In genomic region chr15:74870496-74871213, GRCh38 we compare ENCODE assay signal across 8 cellular contexts. TPM values are rescaled to one million over a fixed set of nuclear protein-coding genes. Genes with fewer than 3 reads are reported as not detected.
A peak's percentile ranks its signal among the peaks of the same experiment; 100 is the strongest.
DNase-seq lines count a peak whose midpoint lies in the region; ATAC-seq, FAIRE-seq and TF ChIP-seq lines count a peak whose summit lies in the region.

No MANE protein-coding gene starts in this region.

- TF ChIP-seq POLR2A in K562 (conservative IDR thresholded peaks at IDR 0.05): no peak

- peaks cover 10% of the 10 kb centered on the region; the same call in 1 of the 2 replicates for H4K20me1 ChIP-seq in K562 (replicated peaks; ENCODE audit: control insufficient read depth, insufficient read depth, low read length)

- no peak for FAIRE-seq in K562 (lab: Jason Lieb, UNC)

- CTCF ChIA-PET in A673 (lab: Charles Lee) (interaction anchor here (0.6 to 1.4 kb wide), 2 partner anchors 31 to 106 kb away, joined by 3 to 4 read pairs; no protein-coding TSS in a partner anchor), K562 (lab: Yijun Ruan, JAX; ENCODE audit: low intra/inter-chr PET ratio) (no interaction called here), HEK293T (lab: Yijun Ruan, JAX) (interaction anchor here (0.9 kb wide), 2 partner anchors 31 to 80 kb away, joined by 4 read pairs; no protein-coding TSS in a partner anchor)

- intact Hi-C loops in A673 (cut with micrococcal nuclease; ENCODE audit: unreplicated experiment): no loop called here
- intact Hi-C loops in K562 (cut with micrococcal nuclease): no loop called here

- H3K36me3 ChIP-seq in A673 (ENCODE audit: insufficient read depth, low read length, poor library complexity, severe bottlenecking) (peaks cover 14% of the 10 kb centered on the region), K562 (ENCODE audit: control insufficient read depth, insufficient read depth, low read length) (peaks cover 36% of the 10 kb centered on the region), muscle layer of colon (ENCODE audit: insufficient read depth, low read length) (peaks cover 8% of the 10 kb centered on the region)

- H3K4me3 ChIP-seq in A673 (ENCODE audit: low read depth, low read length, poor library complexity, severe bottlenecking) (peak overlapping the region; percentile 7), K562 (no peak overlapping the region), muscle layer of colon (ENCODE audit: low read depth in 1 of 2, low read length in 2 of 2) (no peak overlapping the region)

- BruUV-seq in A673 (replicated peaks; lab: Mats Ljungman, UMichigan): TSS peak; percentile 77
- BruUV-seq in K562 (replicated peaks; lab: Mats Ljungman, UMichigan): no TSS peak

- peak overlapping the region; percentile 1 to 2; a peak in 1 of 4 replicates for H3K9ac ChIP-seq in K562 (ENCODE audit: insufficient read depth in 1 of 2, low read depth in 2 of 2, low read length in 2 of 2)
- H3K9ac ChIP-seq in muscle layer of colon (ENCODE audit: low read length): no peak overlapping the region

- TF ChIP-seq CTCF in A673 (conservative IDR thresholded peaks at IDR 0.05; ENCODE audit: low read depth, low read length) (no peak), K562 (IDR thresholded peaks at IDR 0.05 in 2 of 3, conservative IDR thresholded peaks at IDR 0.05 in 1 of 3; ENCODE audit: insufficient read depth in 2 of 3, low read depth in 1 of 3, low read length in 3 of 3) (no peak)

- H3K27ac ChIP-seq in A673 (ENCODE audit: low read depth, low read length, poor library complexity, severe bottlenecking) (peak overlapping the region; percentile 69), K562 (ENCODE audit: extremely low read depth, low read depth, low read length) (no peak overlapping the region), muscle layer of colon (ENCODE audit: low read depth, low read length) (peak overlapping the region; percentile 9)

- in situ Hi-C loops in K562 (cut with MboI): no loop called here

- no peak for TF ChIP-seq EP300 in K562 (IDR thresholded peaks at IDR 0.05; ENCODE audit: low read length)

- H2AFZ ChIP-seq in K562 (ENCODE audit: low read depth, low read length): no peak overlapping the region

- H3K9me3 ChIP-seq in A673 (ENCODE audit: low read depth, low read length, poor library complexity, severe bottlenecking) (peaks cover 9% of the 10 kb centered on the region), K562 (replicated peaks; ENCODE audit: control insufficient read depth, insufficient read depth, low read depth, low read length) (no peaks in the 10 kb centered on the region; the same call in 1 of the 2 replicates), muscle layer of colon (ENCODE audit: low read length) (no peaks in the 10 kb centered on the region)

- peaks cover 67% of the 10 kb centered on the region for H3K79me2 ChIP-seq in K562 (ENCODE audit: control insufficient read depth, insufficient read depth, low read length)

- 0 out of 2 replicates have a peak overlapping the region, but pooled peaks have one; percentile 7 for H3K4me2 ChIP-seq in K562 (ENCODE audit: insufficient read depth, low read length)

- H3K4me1 ChIP-seq in A673 (ENCODE audit: insufficient read depth, low read length, poor library complexity, severe bottlenecking): peaks cover 32% of the 10 kb centered on the region
- H3K4me1 ChIP-seq in K562 (replicated peaks in 1 of 2; ENCODE audit: control insufficient read depth in 2 of 2, insufficient read depth in 2 of 2, low read length in 2 of 2): peaks cover 19 to 22% of the 10 kb centered on the region in 2 experiments; a peak in 4 of 5 replicates
- H3K4me1 ChIP-seq in muscle layer of colon (ENCODE audit: insufficient read depth, low read length): peaks cover 36% of the 10 kb centered on the region

- 81% methylated on average over 6 of the region's 6 CpGs for WGBS in K562 (ENCODE audit: insufficient coverage, low coverage, missing lambda C conversion rate)

- ATAC-seq in HG02610 (IDR thresholded peaks at IDR 0.05; ENCODE audit: unreplicated experiment) (peak; percentile 2), K562 (no peak)

- TF ChIP-seq RAD21 in K562 (CRISPR knock-in tag; conservative IDR thresholded peaks at IDR 0.05 in 1 of 2, IDR thresholded peaks at IDR 0.05 in 1 of 2): no peak

- H3K27me3 ChIP-seq in A673 (replicated peaks; ENCODE audit: insufficient read depth, low read depth, low read length, poor library complexity) (no peaks in the 10 kb centered on the region), K562 (ENCODE audit: control insufficient read depth in 2 of 2, insufficient read depth in 2 of 2, low read length in 2 of 2) (no peaks in the 10 kb centered on the region), muscle layer of colon (ENCODE audit: control insufficient read depth in 1 of 2, insufficient read depth in 2 of 2, low read length in 2 of 2) (no peaks in the 10 kb centered on the region)

- no peak for DNase-seq in A673 (ENCODE audit: low spot score)
- no peak for DNase-seq in K562 (ENCODE audit: extremely low read depth in 1 of 4, low spot score in 3 of 4)
- DNase-seq in HEK293T (ENCODE audit: extremely low spot score): no peak
- DNase-seq in SW480 (ENCODE audit: low spot score): no peak
- no peak for DNase-seq in HK-2 (ENCODE audit: unreplicated experiment)
- DNase-seq in glomerular visceral epithelial cell (ENCODE audit: extremely low spot score): no peak

- POLR2A ChIA-PET in A673 (lab: Charles Lee; ENCODE audit: low non-redundant PET): no interaction called here
- POLR2A ChIA-PET in K562 (lab: Yijun Ruan, JAX): interaction anchor here (0.6 to 2.0 kb wide), 7 partner anchors 12 to 458 kb away, joined by 3 to 7 read pairs (median 4); no protein-coding TSS in a partner anchor
- POLR2A ChIA-PET in HEK293T (lab: Yijun Ruan, JAX): interaction anchor here (0.7 to 2.7 kb wide), 8 partner anchors 12 to 110 kb away, joined by 3 to 14 read pairs (median 4); partner anchors contain the start of genes MPI and ULK3

- H3K9me1 ChIP-seq in K562 (ENCODE audit: control insufficient read depth, insufficient read depth, low read length): no peaks in the 10 kb centered on the region

RNA-seq across cellular contexts. Expression of gene SCAMP2, which starts 2.5 kb away (rescaled TPM):
- 77.9 and 94.4 TPM in 2 replicates for total RNA-seq in A673 (2021)
- 69.8 and 124 TPM in 2 replicates for total RNA-seq in K562 (2011; cell fraction: chromatin; rRNA removed; ENCODE audit: low replicate concordance)
- total RNA-seq in K562 (2011; cell fraction: nucleolus; rRNA removed): 114 and 116 TPM in 2 replicates
- total RNA-seq in K562 (2011; cell fraction: nucleoplasm; rRNA removed): 109 and 111 TPM in 2 replicates
- total RNA-seq in K562 (2014; rRNA removed): 15.2 and 23.5 TPM in 2 replicates
- total RNA-seq in K562 (2014; rRNA removed; fragmentation: Illumina TruSeq; extraction: Trizol): 16.0 and 17.0 TPM in 2 replicates
- 20.0 and 20.1 TPM in 2 replicates for total RNA-seq in K562 (2015; rRNA removed; fragmentation: Illumina TruSeq; extraction: Trizol)
- 40.9 and 44.6 TPM in 2 replicates for total RNA-seq in K562 (2021)
- polyA plus RNA-seq in K562 (2011; rRNA removed): 40.2 and 90.8 TPM in 2 replicates
- polyA plus RNA-seq in K562 (2011; cell fraction: cytosol; rRNA removed): 101 and 104 TPM in 2 replicates
- 78.5 and 87.1 TPM in 2 replicates for polyA plus RNA-seq in K562 (2011; cell fraction: nucleus; rRNA removed)
- 44.8 and 53.4 TPM in 2 replicates for polyA plus RNA-seq in K562 (2012)
- polyA plus RNA-seq in K562 (2014; fragmentation: Illumina TruSeq; extraction: Trizol): 53.7 and 61.1 TPM in 2 replicates
- polyA plus RNA-seq in K562 (2014; fragmentation: Nextera tagmentation; extraction: Ambion mirVana): 10 to 100 TPM in 1 of 2 experiments, 1 to 10 TPM in 1; 5.9 to 11.2 TPM
- 28.1 and 40.0 TPM in 2 replicates for polyA plus RNA-seq in K562 (2014; rRNA removed)
- 44.2 and 47.1 TPM in 2 replicates for polyA minus RNA-seq in K562 (2011; rRNA and poly(A)+ RNA removed)
- polyA minus RNA-seq in K562 (2011; cell fraction: cytosol; rRNA and poly(A)+ RNA removed): 29.1 and 32.0 TPM in 2 replicates
- 20.1 and 28.2 TPM in 2 replicates for polyA minus RNA-seq in K562 (2011; cell fraction: nucleus; rRNA and poly(A)+ RNA removed)

RNA-seq across cellular contexts. Expression of gene MPI, which starts 19.2 kb away (rescaled TPM):
- 48.2 and 62.8 TPM in 2 replicates for total RNA-seq in A673 (2021)
- 120 and 254 TPM in 2 replicates for total RNA-seq in K562 (2011; cell fraction: chromatin; rRNA removed; ENCODE audit: low replicate concordance)
- 166 and 183 TPM in 2 replicates for total RNA-seq in K562 (2011; cell fraction: nucleolus; rRNA removed)
- 164 and 172 TPM in 2 replicates for total RNA-seq in K562 (2011; cell fraction: nucleoplasm; rRNA removed)
- 40.5 and 58.3 TPM in 2 replicates for total RNA-seq in K562 (2014; rRNA removed)
- total RNA-seq in K562 (2014; rRNA removed; fragmentation: Illumina TruSeq; extraction: Trizol): 28.1 and 34.5 TPM in 2 replicates
- total RNA-seq in K562 (2015; rRNA removed; fragmentation: Illumina TruSeq; extraction: Trizol): 28.8 and 30.7 TPM in 2 replicates
- total RNA-seq in K562 (2021): 40.3 and 42.1 TPM in 2 replicates
- 56.8 and 73.8 TPM in 2 replicates for polyA plus RNA-seq in K562 (2011; rRNA removed)
- polyA plus RNA-seq in K562 (2011; cell fraction: cytosol; rRNA removed): 76.8 and 97.4 TPM in 2 replicates
- polyA plus RNA-seq in K562 (2011; cell fraction: nucleus; rRNA removed): 152 and 243 TPM in 2 replicates
- polyA plus RNA-seq in K562 (2012): 60.4 and 65.3 TPM in 2 replicates
- 78.7 and 105 TPM in 2 replicates for polyA plus RNA-seq in K562 (2014; fragmentation: Illumina TruSeq; extraction: Trizol)
- 10 to 100 TPM; 41.8 to 46.7 TPM for polyA plus RNA-seq in K562 (2014; fragmentation: Nextera tagmentation; extraction: Ambion mirVana)
- polyA plus RNA-seq in K562 (2014; rRNA removed): 36.3 and 41.2 TPM in 2 replicates
- polyA minus RNA-seq in K562 (2011; rRNA and poly(A)+ RNA removed): 79.0 and 93.6 TPM in 2 replicates
- polyA minus RNA-seq in K562 (2011; cell fraction: cytosol; rRNA and poly(A)+ RNA removed): 38.3 and 38.9 TPM in 2 replicates
- 95.3 and 121 TPM in 2 replicates for polyA minus RNA-seq in K562 (2011; cell fraction: nucleus; rRNA and poly(A)+ RNA removed)

RNA-seq across cellular contexts. Expression of gene ULK3, which starts 27.7 kb away (rescaled TPM):
- total RNA-seq in A673 (2021) (53.3 and 58.3 TPM in 2 replicates), K562 (2014; rRNA removed) (34.9 and 35.9 TPM in 2 replicates), K562 (2014; rRNA removed; fragmentation: Illumina TruSeq; extraction: Trizol) (18.2 and 19.3 TPM in 2 replicates), K562 (2015; rRNA removed; fragmentation: Illumina TruSeq; extraction: Trizol) (24.9 and 25.5 TPM in 2 replicates), K562 (2021) (36.9 and 38.3 TPM in 2 replicates)
- total RNA-seq in K562 (2011; cell fraction: chromatin; rRNA removed; ENCODE audit: low replicate concordance): 107 and 242 TPM in 2 replicates
- 124 and 125 TPM in 2 replicates for total RNA-seq in K562 (2011; cell fraction: nucleolus; rRNA removed)
- 82.4 and 89.4 TPM in 2 replicates for total RNA-seq in K562 (2011; cell fraction: nucleoplasm; rRNA removed)
- polyA plus RNA-seq in K562 (2011; rRNA removed) (61.5 and 68.0 TPM in 2 replicates), K562 (2014; fragmentation: Illumina TruSeq; extraction: Trizol) (43.2 and 49.7 TPM in 2 replicates), K562 (2014; fragmentation: Nextera tagmentation; extraction: Ambion mirVana) (under 1 TPM; 0.68 to 0.88 TPM), K562 (2014; rRNA removed) (60.9 and 62.5 TPM in 2 replicates)
- 45.9 and 75.1 TPM in 2 replicates for polyA plus RNA-seq in K562 (2011; cell fraction: cytosol; rRNA removed)
- polyA plus RNA-seq in K562 (2011; cell fraction: nucleus; rRNA removed): 426 and 551 TPM in 2 replicates
- 42.4 and 44.3 TPM in 2 replicates for polyA plus RNA-seq in K562 (2012)
- polyA minus RNA-seq in K562 (2011; rRNA and poly(A)+ RNA removed): 23.1 and 27.7 TPM in 2 replicates
- 13.6 and 16.5 TPM in 2 replicates for polyA minus RNA-seq in K562 (2011; cell fraction: cytosol; rRNA and poly(A)+ RNA removed)
- polyA minus RNA-seq in K562 (2011; cell fraction: nucleus; rRNA and poly(A)+ RNA removed): 38.5 and 48.7 TPM in 2 replicates

RNA-seq across cellular contexts. Expression of gene FAM219B, which starts 36.0 kb away (rescaled TPM):
- total RNA-seq in A673 (2021) (86.6 and 93.2 TPM in 2 replicates), K562 (2014; rRNA removed) (26.1 and 27.6 TPM in 2 replicates), K562 (2014; rRNA removed; fragmentation: Illumina TruSeq; extraction: Trizol) (28.2 and 29.4 TPM in 2 replicates), K562 (2015; rRNA removed; fragmentation: Illumina TruSeq; extraction: Trizol) (17.5 and 19.1 TPM in 2 replicates), K562 (2021) (40.3 and 43.0 TPM in 2 replicates)
- 89.6 and 158 TPM in 2 replicates for total RNA-seq in K562 (2011; cell fraction: chromatin; rRNA removed; ENCODE audit: low replicate concordance)
- 91.7 and 93.2 TPM in 2 replicates for total RNA-seq in K562 (2011; cell fraction: nucleolus; rRNA removed)
- 102 and 120 TPM in 2 replicates for total RNA-seq in K562 (2011; cell fraction: nucleoplasm; rRNA removed)
- polyA plus RNA-seq in K562 (2011; rRNA removed) (50.4 and 58.4 TPM in 2 replicates), K562 (2014; fragmentation: Illumina TruSeq; extraction: Trizol) (29.7 and 35.3 TPM in 2 replicates), K562 (2014; fragmentation: Nextera tagmentation; extraction: Ambion mirVana) (10 to 100 TPM in 1 of 2 experiments, 1 to 10 TPM in 1; 6.8 to 10.2 TPM), K562 (2014; rRNA removed) (47.9 and 50.4 TPM in 2 replicates)
- polyA plus RNA-seq in K562 (2011; cell fraction: cytosol; rRNA removed): 36.0 and 55.5 TPM in 2 replicates
- polyA plus RNA-seq in K562 (2011; cell fraction: nucleus; rRNA removed): 288 and 307 TPM in 2 replicates
- polyA plus RNA-seq in K562 (2012): 18.3 and 40.2 TPM in 2 replicates
- polyA minus RNA-seq in K562 (2011; rRNA and poly(A)+ RNA removed): 19.0 and 21.3 TPM in 2 replicates
- 7.7 and 8.3 TPM in 2 replicates for polyA minus RNA-seq in K562 (2011; cell fraction: cytosol; rRNA and poly(A)+ RNA removed)
- polyA minus RNA-seq in K562 (2011; cell fraction: nucleus; rRNA and poly(A)+ RNA removed): 35.0 and 39.9 TPM in 2 replicates

RNA-seq across cellular contexts. Expression of gene CPLX3, which starts 44.2 kb away (rescaled TPM):
- 0.17 and 0.28 TPM in 2 replicates for total RNA-seq in A673 (2021)
- total RNA-seq in K562 (2011; cell fraction: chromatin; rRNA removed; ENCODE audit: low replicate concordance): not detected in 2 replicates
- not detected in 2 replicates for total RNA-seq in K562 (2011; cell fraction: nucleolus; rRNA removed)
- not detected in 2 replicates for total RNA-seq in K562 (2011; cell fraction: nucleoplasm; rRNA removed)
- total RNA-seq in K562 (2014; rRNA removed): not detected in 2 replicates
- total RNA-seq in K562 (2014; rRNA removed; fragmentation: Illumina TruSeq; extraction: Trizol): not detected in 2 replicates
- total RNA-seq in K562 (2015; rRNA removed; fragmentation: Illumina TruSeq; extraction: Trizol): not detected in 2 replicates
- not detected in 2 replicates for total RNA-seq in K562 (2021)
- polyA plus RNA-seq in K562 (2011; rRNA removed): not detected in 2 replicates
- polyA plus RNA-seq in K562 (2011; cell fraction: cytosol; rRNA removed): 0.04 TPM in 1 of 2 replicates, not detected in the other
- 0.04 TPM in 1 of 2 replicates, not detected in the other for polyA plus RNA-seq in K562 (2011; cell fraction: nucleus; rRNA removed)
- not detected in 2 replicates for polyA plus RNA-seq in K562 (2012)
- polyA plus RNA-seq in K562 (2014; fragmentation: Illumina TruSeq; extraction: Trizol): not detected in 2 replicates
- not detected for polyA plus RNA-seq in K562 (2014; fragmentation: Nextera tagmentation; extraction: Ambion mirVana)
- not detected in 2 replicates for polyA plus RNA-seq in K562 (2014; rRNA removed)
- not detected in 2 replicates for polyA minus RNA-seq in K562 (2011; rRNA and poly(A)+ RNA removed)
- not detected in 2 replicates for polyA minus RNA-seq in K562 (2011; cell fraction: cytosol; rRNA and poly(A)+ RNA removed)
- polyA minus RNA-seq in K562 (2011; cell fraction: nucleus; rRNA and poly(A)+ RNA removed): not detected in 2 replicates
